Comparison of ENCODE assay signal across 9 cellular contexts in genomic region chr20:3276400-3277015, GRCh38. TPM values are rescaled to one million over a fixed set of nuclear protein-coding genes. Genes with fewer than 3 reads are reported as not detected.
DNase-seq lines count a peak whose midpoint lies in the region; FAIRE-seq and TF ChIP-seq lines count a peak whose summit lies in the region.
"Had no signal": no experiment of that assay in that cellular context is flagged by ENCODE, and none has a peak within 500 bp of the region (broad histone marks: within the 10 kb centered on the region; RNA-seq: fewer than 3 reads in every experiment).

No MANE protein-coding gene starts in this region.

- H3K23ac ChIP-seq in H9 (ENCODE audit: insufficient read length, low read depth, low read length), result no peak overlapping the region

- no peak overlapping the region for H3T11ph ChIP-seq in H9 (ENCODE audit: low read length)

- no peaks in the 10 kb centered on the region for H4K20me1 ChIP-seq in H9 (ENCODE audit: control insufficient read depth, insufficient read depth, insufficient read length)

- H2AFZ ChIP-seq in H9 (ENCODE audit: low read length), result no peak overlapping the region

- H2BK20ac ChIP-seq in H9 (ENCODE audit: low read depth, low read length, poor library complexity, severe bottlenecking), result no peak overlapping the region

- H3K27me3 ChIP-seq in H9 (ENCODE audit: insufficient read depth, low read length), result no peaks in the 10 kb centered on the region

- no peaks in the 10 kb centered on the region for H3K27me3 Mint-ChIP-seq in H9 (ENCODE audit: low read depth)

- no peak overlapping the region for H3K27ac ChIP-seq in H9 (ENCODE audit: insufficient read length, low read depth, low read length)

- H2BK5ac ChIP-seq in H9 (ENCODE audit: insufficient read length, low read length), result no peak overlapping the region

- H3K18ac ChIP-seq in H9 (ENCODE audit: insufficient read length, low read depth, low read length), result no peak overlapping the region

- no peaks in the 10 kb centered on the region for H3K4me1 ChIP-seq in H9 (ENCODE audit: insufficient read depth, low read length)

- H4K5ac ChIP-seq in H9 (ENCODE audit: insufficient read length, low read depth, low read length), result no peak overlapping the region

- DNase-seq in AG10803 (ENCODE audit: low read depth) (peak; percentile 9), H9 (peak; percentile 56), RCC 7860 (ENCODE audit: low spot score) (peak; percentile 18), glomerular visceral epithelial cell (ENCODE audit: extremely low spot score) (peak; percentile 37), T-helper 9 cell (no peak), activated gamma-delta T cell (lab: John Stamatoyannopoulos, UW) (no peak), AG08396 (ENCODE audit: low spot score) (no peak)
- DNase-seq in stimulated activated CD4-positive, alpha-beta T cell treated with anti-CD3 and anti-CD28 coated beads, Interleukin-12 subunit alpha, Interleukin-12 subunit beta, amount 100 ng/mL, for 4 hours, result no peak

- H3K23me2 ChIP-seq in H9 (ENCODE audit: insufficient read length, low read depth, low read length, poor library complexity, severe bottlenecking), result no peaks in the 10 kb centered on the region

- no peak overlapping the region for H2BK120ac ChIP-seq in H9 (ENCODE audit: low read depth, low read length, poor library complexity, severe bottlenecking)

- H3K4me1 Mint-ChIP-seq in H9, result peaks cover 0 to 10% of the 10 kb centered on the region in 2 experiments; a peak in 2 of 4 replicates

- no peak overlapping the region for H2AK5ac ChIP-seq in H9 (ENCODE audit: insufficient read length, low read length)

- H2BK12ac ChIP-seq in H9 (ENCODE audit: insufficient read length, low read depth, low read length), result no peak overlapping the region

- H3K9ac ChIP-seq in H9 (ENCODE audit: extremely low read depth, insufficient read length, low read length), result no peak overlapping the region

- H3K56ac ChIP-seq in H9 (ENCODE audit: insufficient read length, low read depth, low read length), result no peak overlapping the region

- H3K14ac ChIP-seq in H9 (ENCODE audit: insufficient read depth, low read length), result no peak overlapping the region

- no peak overlapping the region for H3K4me2 ChIP-seq in H9 (ENCODE audit: insufficient read depth, insufficient read length, low read length)

- H4K8ac ChIP-seq in H9 (replicated peaks; ENCODE audit: insufficient read length, low read depth, low read length), result no peak overlapping the region

- H3K4me3 Mint-ChIP-seq in H9, result no peak overlapping the region
- H3K4me3 Mint-ChIP-seq: activated T-cell treated with anti-CD3 and anti-CD28 coated beads, Interleukin-2, amount 50 U/mL, for 72 hours had no signal

- H3K36me3 Mint-ChIP-seq in H9 (ENCODE audit: insufficient read depth in 1 of 3, low read depth in 3 of 3), result peaks cover 0 to 7% (median 3%) of the 10 kb centered on the region in 3 experiments; a peak in 4 of 7 replicates

- TF ChIP-seq CTCF in AG10803 (conservative IDR thresholded peaks at IDR 0.05; ENCODE audit: low read length) (peak; percentile 20; the same call in 1 of the 2 replicates), H9 (conservative IDR thresholded peaks at IDR 0.05) (peak; percentile 71)

- H3K4ac ChIP-seq in H9 (ENCODE audit: low read depth, low read length), result no peak overlapping the region

- no peaks in the 10 kb centered on the region for H3K9me3 ChIP-seq in H9 (ENCODE audit: control insufficient read depth, low read depth, low read length)

- no peak overlapping the region for H2BK15ac ChIP-seq in H9 (ENCODE audit: low read depth, low read length)

- no peaks in the 10 kb centered on the region for H3K9me3 Mint-ChIP-seq in H9
- H3K9me3 Mint-ChIP-seq: activated T-cell treated with anti-CD3 and anti-CD28 coated beads, Interleukin-2, amount 50 U/mL, for 72 hours had no signal

- no peak overlapping the region for H3K4me3 ChIP-seq in AG10803 (ENCODE audit: low read length)

- no CpG with 5 or more reads among the region's 1 CpG for WGBS in H9 (ENCODE audit: extremely low coverage, insufficient read length, low lambda C conversion rate)

- FAIRE-seq in RCC 7860 (lab: Jason Lieb, UNC), result no peak

- no peak overlapping the region for H4K91ac ChIP-seq in H9 (ENCODE audit: insufficient read length, low read depth, low read length)

- no peaks in the 10 kb centered on the region for H3K79me1 ChIP-seq in H9 (ENCODE audit: insufficient read depth, low read depth, low read length, poor library complexity, severe bottlenecking)

- peak overlapping the region in 1 of 3 experiments; percentile 50; a peak in 2 of 7 replicates for H3K27ac Mint-ChIP-seq in H9
- H3K27ac Mint-ChIP-seq: activated T-cell treated with anti-CD3 and anti-CD28 coated beads, Interleukin-2, amount 50 U/mL, for 72 hours had no signal

- H3K79me2 ChIP-seq in H9 (ENCODE audit: insufficient read depth, low read length), result no peaks in the 10 kb centered on the region

RNA-seq across cellular contexts. Expression of gene SLC4A11, which starts 37.5 kb away (rescaled TPM):
- total RNA-seq in H9 (2021), result 25.5 and 29.4 TPM in 2 replicates

Comparison
In these comparisons a context has a peak if more than half of its experiments do, and no peak if none do; other contexts are left out.
1. DNase-seq: peak in AG10803 (single experiment), H9 (single experiment), RCC 7860 (single experiment) and glomerular visceral epithelial cell (single experiment); none in T-helper 9 cell (single experiment), stimulated activated CD4-positive, alpha-beta T cell treated with anti-CD3 and anti-CD28 coated beads, Interleukin-12 subunit alpha, Interleukin-12 subunit beta, amount 100 ng/mL, for 4 hours (single experiment), activated gamma-delta T cell (single experiment) and AG08396 (single experiment).